Comparison of ENCODE assay signal across 8 cellular contexts in the genomic region with DNA sequence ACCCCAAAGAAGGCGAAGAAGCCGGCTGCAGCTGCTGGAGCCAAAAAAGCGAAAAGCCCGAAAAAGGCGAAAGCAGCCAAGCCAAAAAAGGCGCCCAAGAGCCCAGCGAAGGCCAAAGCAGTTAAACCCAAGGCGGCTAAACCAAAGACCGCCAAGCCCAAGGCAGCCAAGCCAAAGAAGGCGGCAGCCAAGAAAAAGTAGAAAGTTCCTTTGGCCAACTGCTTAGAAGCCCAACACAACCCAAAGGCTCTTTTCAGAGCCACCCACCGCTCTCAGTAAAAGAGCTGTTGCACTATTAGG.
DNase-seq lines count a peak whose midpoint lies in the region; ATAC-seq lines count a peak whose summit lies in the region.

No MANE protein-coding gene starts in this region.

- H3K9me3 ChIP-seq in adipocyte (ENCODE audit: control insufficient read depth, low read length) = no peaks in the 10 kb centered on the region
- H3K9me3 ChIP-seq in iPS-18c (ENCODE audit: control insufficient read depth, insufficient read depth, low read length) = no peaks in the 10 kb centered on the region

- H3K9ac ChIP-seq in adipocyte (ENCODE audit: low read length) = peak overlapping the region; percentile 91

- peaks cover 32% of the 10 kb centered on the region for H3K4me1 ChIP-seq in adipocyte (ENCODE audit: control insufficient read depth, insufficient read depth, low read length)

- H3K36me3 ChIP-seq in adipocyte (ENCODE audit: control insufficient read depth, insufficient read depth, low read length, severe bottlenecking) = no peaks in the 10 kb centered on the region

- H3K27me3 ChIP-seq in adipocyte (replicated peaks; ENCODE audit: control insufficient read depth, insufficient read depth, low read length) = no peaks in the 10 kb centered on the region

- DNase-seq in Right ventricle myocardium inferior (ENCODE audit: missing footprints) (no peak), cardiac septum (ENCODE audit: low spot score) (no peak), adipocyte (ENCODE audit: low read depth) (no peak), substantia nigra (lab: John Stamatoyannopoulos, UW) (peak in 14 of 49 donors; percentile 6 to 66 (median 34)), NCI-H1694 treated with DMSO at 0.1 percent for 48 hours (lab: John Stamatoyannopoulos, UW) (no peak), cerebellar nuclear complex (lab: John Stamatoyannopoulos, UW) (no peak), GM03348 (ENCODE audit: low spot score) (no peak)

- peak overlapping the region; percentile 89 for H3K27ac ChIP-seq in substantia nigra (ENCODE audit: low read depth, low read length, poor library complexity, severe bottlenecking)

- ATAC-seq in Right ventricle myocardium inferior = peak; percentile 45

- intact Hi-C loops in Right ventricle myocardium inferior (cut with DNase I) = loop anchor here (1.0 to 5.0 kb wide), 4 partner anchors 32 to 976 kb away; a partner anchor contains a TSS
- intact Hi-C loops in cardiac septum (cut with DNase I) = loop anchor here (1.0 to 10.0 kb wide), 6 partner anchors 30 to 1681 kb away; a partner anchor contains a TSS

- H3K4me3 ChIP-seq in adipocyte (ENCODE audit: low read length) (peak overlapping the region; percentile 93), iPS-18c (ENCODE audit: insufficient read depth, low read depth, low read length) (peak overlapping the region; percentile 84)
